ENCODE assay signal across 18 cellular contexts in genomic region chr11:125365196-125365931, GRCh38.
DNase-seq lines count a peak whose midpoint lies in the region; ATAC-seq, FAIRE-seq and TF ChIP-seq lines count a peak whose summit lies in the region.
"Had no signal": no experiment of that assay in that cellular context is flagged by ENCODE, and none has a peak within 500 bp of the region (broad histone marks: within the 10 kb centered on the region; RNA-seq: fewer than 3 reads in every experiment).

No MANE protein-coding gene starts in this region.

- no peak for FAIRE-seq in HepG2 (lab: Jason Lieb, UNC)
- no peak for FAIRE-seq in urothelium cell line (lab: Jason Lieb, UNC)
- FAIRE-seq: A204.1, GM19239 had no signal

- whole genome bisulfite sequencing in right lobe of liver (ENCODE audit: insufficient coverage, low coverage, low lambda C conversion rate, missing lambda C conversion rate): 19% methylated on average over 6 of the region's 7 CpGs
- 7% methylated on average over 7 of the region's 7 CpGs for WGBS in HepG2 (ENCODE audit: low lambda C conversion rate)

- H3K4me1 Mint-ChIP-seq in brain (peaks cover 28% of the 10 kb centered on the region), immature natural killer cell (no peaks in the 10 kb centered on the region)
- H3K4me1 Mint-ChIP-seq: B cell, CD14-positive monocyte had no signal

- no peak overlapping the region for H2AFZ ChIP-seq in HepG2 (ENCODE audit: low read length)

- DNase-seq in right lobe of liver (no peak), HepG2 (ENCODE audit: low spot score) (no peak), NCI-H82 (lab: John Stamatoyannopoulos, UW) (peak; percentile 93), immature natural killer cell (no peak), NCI-H1417 (lab: John Stamatoyannopoulos, UW) (no peak), urothelium cell line (ENCODE audit: low spot score) (no peak)
- DNase-seq: EL, GF-D8, Kasumi-1, NCI-H187, OCI-M1, Right ventricle myocardium superior had no signal

- TF ChIP-seq CTCF in right lobe of liver (IDR thresholded peaks at IDR 0.05) (no peak), HepG2 (CRISPR knock-in tag; IDR thresholded peaks at IDR 0.05) (no peak), brain (conservative IDR thresholded peaks at IDR 0.05) (no peak)

- CTCF ChIA-PET in HepG2 (lab: Yijun Ruan, JAX; ENCODE audit: low intra/inter-chr PET ratio, low total read pairs): no interaction called here

- TF ChIP-seq POLR2A in right lobe of liver (IDR thresholded peaks at IDR 0.05) (no peak), HepG2 (IDR thresholded peaks at IDR 0.05; ENCODE audit: insufficient read depth in 1 of 2, low read depth in 2 of 2, low read length in 2 of 2) (no peak)

- H3K4me3 Mint-ChIP-seq in brain (no peak overlapping the region), immature natural killer cell (no peak overlapping the region)
- H3K4me3 Mint-ChIP-seq: B cell, CD14-positive monocyte had no signal

- intact Hi-C loops in right lobe of liver (cut with DNase I): no loop called here
- intact Hi-C loops in HepG2 (cut with micrococcal nuclease; ENCODE audit: unreplicated experiment): no loop called here

- H3K9me3 ChIP-seq in right lobe of liver (no peaks in the 10 kb centered on the region), HepG2 (ENCODE audit: low read length) (no peaks in the 10 kb centered on the region)

- no peaks in the 10 kb centered on the region for H4K20me1 ChIP-seq in HepG2 (ENCODE audit: insufficient read depth, low read length)

- TF ChIP-seq EP300 in HepG2 (IDR thresholded peaks at IDR 0.05; ENCODE audit: low read depth in 2 of 2, low read length in 2 of 2) (no peak), HepG2 (CRISPR knock-in tag; IDR thresholded peaks at IDR 0.05; ENCODE audit: borderline replicate concordance) (no peak)

- H3K79me2 ChIP-seq in HepG2 (ENCODE audit: insufficient read depth, low read length): no peaks in the 10 kb centered on the region

- peaks cover 45% of the 10 kb centered on the region for H3K36me3 Mint-ChIP-seq in brain
- no peaks in the 10 kb centered on the region for H3K36me3 Mint-ChIP-seq in immature natural killer cell
- H3K36me3 Mint-ChIP-seq: CD14-positive monocyte had no signal

- BruUV-seq in HepG2 (replicated peaks; lab: Mats Ljungman, UMichigan): no TSS peak

- no peak for TF ChIP-seq RAD21 in HepG2 (CRISPR knock-in tag; IDR thresholded peaks at IDR 0.05)

- H3K9ac ChIP-seq in HepG2 (ENCODE audit: insufficient read depth, low read depth, low read length): no peak overlapping the region

- H3K27ac ChIP-seq in right lobe of liver: no peak overlapping the region
- no peak overlapping the region for H3K27ac ChIP-seq in HepG2 (ENCODE audit: extremely low read length, insufficient read depth, low read length)

- POLR2A ChIA-PET in HepG2 (lab: Yijun Ruan, JAX): no interaction called here

- ATAC-seq in right lobe of liver: peak in 3 of 4 donors; percentile 52 to 64 (median 56)
- ATAC-seq in HepG2: no peak
- ATAC-seq in activated CD4-positive, CD25-positive, alpha-beta regulatory T cell treated with anti-CD3 and anti-CD28 coated beads, Interleukin-2, amount 50 U/mL, for 24 hours: no peak

- H3K4me3 ChIP-seq in right lobe of liver (no peak overlapping the region), HepG2 (replicated peaks in 1 of 3; ENCODE audit: insufficient read depth in 1 of 3, low read depth in 2 of 3, low read length in 3 of 3) (no peak overlapping the region)

- H3K27me3 Mint-ChIP-seq in brain: peaks cover 4% of the 10 kb centered on the region
- peaks cover 2 to 5% (median 5%) of the 10 kb centered on the region in 3 donors for H3K27me3 Mint-ChIP-seq in immature natural killer cell (ENCODE audit: low read depth in 3 of 3)

- H3K4me2 ChIP-seq in HepG2 (ENCODE audit: low read depth, low read length): no peak overlapping the region

- H3K27ac Mint-ChIP-seq in brain (peak overlapping the region in 3 of 5 experiments; percentile 6 to 16 (median 14)), immature natural killer cell (no peak overlapping the region)
- H3K27ac Mint-ChIP-seq: B cell, CD14-positive monocyte had no signal

- H3K27me3 ChIP-seq in right lobe of liver: no peaks in the 10 kb centered on the region
- H3K27me3 ChIP-seq in HepG2 (ENCODE audit: control insufficient read depth in 1 of 2, insufficient read depth in 2 of 2, low read length in 2 of 2): peaks cover 1 to 23% of the 10 kb centered on the region in 2 experiments; a peak in 2 of 5 replicates

- in situ Hi-C loops in HepG2 (cut with HindIII; ENCODE audit: extremely low pct_ligation_motif_present, low pct_unique_long_range_greater_than_20kb): no loop called here

- H3K4me1 ChIP-seq in right lobe of liver (peaks cover 0 to 6% (median 0%) of the 10 kb centered on the region in 4 donors), HepG2 (ENCODE audit: insufficient read depth, low read length) (no peaks in the 10 kb centered on the region)

- H3K36me3 ChIP-seq in right lobe of liver (no peaks in the 10 kb centered on the region), HepG2 (replicated peaks in 1 of 2; ENCODE audit: control insufficient read depth in 1 of 2, insufficient read depth in 2 of 2, low read length in 2 of 2) (no peaks in the 10 kb centered on the region)

- H3K9me3 Mint-ChIP-seq in brain: no peaks in the 10 kb centered on the region
- H3K9me3 Mint-ChIP-seq in immature natural killer cell: peaks cover 0 to 3% (median 0%) of the 10 kb centered on the region in 6 donors
- H3K9me3 Mint-ChIP-seq: CD14-positive monocyte had no signal

TF ChIP-seq in HepG2, 621 proteins besides CTCF, POLR2A, EP300 and RAD21:
- TF ChIP-seq ZNF792 (CRISPR knock-in tag; IDR thresholded peaks at IDR 0.05): no peak
- TF ChIP-seq PRMT3 (CRISPR knock-in tag; IDR thresholded peaks at IDR 0.05; ENCODE audit: borderline replicate concordance, low read depth): no peak
- no peak for TF ChIP-seq HCFC1 (IDR thresholded peaks at IDR 0.05; ENCODE audit: low read depth, low read length)
- TF ChIP-seq SKIL (CRISPR knock-in tag; IDR thresholded peaks at IDR 0.05; ENCODE audit: borderline replicate concordance): no peak
- TF ChIP-seq RFXAP (CRISPR knock-in tag; IDR thresholded peaks at IDR 0.05; ENCODE audit: borderline replicate concordance): no peak
- TF ChIP-seq ZNF773 (CRISPR knock-in tag; IDR thresholded peaks at IDR 0.05; ENCODE audit: borderline replicate concordance): no peak
- no peak for TF ChIP-seq GABPA (IDR thresholded peaks at IDR 0.05; ENCODE audit: low read depth, low read length)
- TF ChIP-seq GABPA (CRISPR knock-in tag; IDR thresholded peaks at IDR 0.05; ENCODE audit: low read depth): no peak
- no peak for TF ChIP-seq ETS1 (CRISPR knock-in tag; IDR thresholded peaks at IDR 0.05)
- no peak for TF ChIP-seq ATRX (CRISPR knock-in tag; IDR thresholded peaks at IDR 0.05; ENCODE audit: borderline replicate concordance)

Comparison
In these comparisons a context has a peak if more than half of its experiments do, and no peak if none do; other contexts are left out.
1. ATAC-seq: peak in right lobe of liver (3 of 4); none in HepG2 (single experiment) and activated CD4-positive, CD25-positive, alpha-beta regulatory T cell treated with anti-CD3 and anti-CD28 coated beads, Interleukin-2, amount 50 U/mL, for 24 hours (0 of 2).
2. H3K27ac Mint-ChIP-seq: peak in brain (3 of 5); none in immature natural killer cell (0 of 6).